ENCODE assay signal across 8 cellular contexts in genomic region chr11:6418958-6419611, GRCh38. TPM values are rescaled to one million over a fixed set of nuclear protein-coding genes. Genes with fewer than 3 reads are reported as not detected.
DNase-seq lines count a peak whose midpoint lies in the region; ATAC-seq and TF ChIP-seq lines count a peak whose summit lies in the region.

Gene APBB1 (minus strand): TSS chr11:6419094. CDS start chr11:6411347, 7,747 bp downstream.

- no peak within 1 kb of the TSS for H2AK5ac ChIP-seq in mesenchymal stem cell (ENCODE audit: low read length, severe bottlenecking)

- peak within 1 kb of the TSS; percentile 89 for H4K8ac ChIP-seq in mesenchymal stem cell (ENCODE audit: low read length)

- peaks cover 30% of the 10 kb centered on the region for H3K27me3 ChIP-seq in DND-41 (ENCODE audit: insufficient read depth, low read length, poor library complexity)
- H3K27me3 ChIP-seq in mesenchymal stem cell (ENCODE audit: control insufficient read depth in 1 of 2, insufficient read depth in 1 of 2, low read length in 2 of 2) = peaks cover 0 to 18% of the 10 kb centered on the region in 2 experiments

- H4K91ac ChIP-seq in mesenchymal stem cell (ENCODE audit: low read length) = peak within 1 kb of the TSS; percentile 72

- H3K36me3 Mint-ChIP-seq in activated CD8-positive, alpha-beta memory T cell treated with anti-CD3 and anti-CD28 coated beads, Interleukin-2, amount 10 ng/mL, durations not matched to agents 7 days and 5 days = peaks cover 1% of the 10 kb centered on the region
- peaks cover 3% of the 10 kb centered on the region for H3K36me3 Mint-ChIP-seq in effector memory CD8-positive, alpha-beta T cell (ENCODE audit: insufficient read depth)

- no peak within 1 kb of the TSS for H3K4me3 Mint-ChIP-seq in activated CD8-positive, alpha-beta memory T cell treated with anti-CD3 and anti-CD28 coated beads, Interleukin-2, amount 10 ng/mL, durations not matched to agents 7 days and 5 days
- no peak within 1 kb of the TSS for H3K4me3 Mint-ChIP-seq in effector memory CD8-positive, alpha-beta T cell

- CTCF ChIA-PET in activated CD8-positive, alpha-beta memory T cell treated with anti-CD3 and anti-CD28 coated beads, Interleukin-2, amount 10 ng/mL, durations not matched to agents 7 days and 5 days (lab: Charles Lee) = interaction anchor here (0.7 to 8.3 kb wide), 15 partner anchors 9 to 202 kb away, joined by 3 to 50 read pairs (median 4); partner anchors contain the start of genes ARFIP2, HPX and TIMM10B

- H3K4me1 Mint-ChIP-seq in activated CD8-positive, alpha-beta memory T cell treated with anti-CD3 and anti-CD28 coated beads, Interleukin-2, amount 10 ng/mL, durations not matched to agents 7 days and 5 days = peaks cover 6% of the 10 kb centered on the region
- peaks cover 2 to 3% of the 10 kb centered on the region in 2 donors for H3K4me1 Mint-ChIP-seq in effector memory CD8-positive, alpha-beta T cell (ENCODE audit: low read depth in 2 of 2)

- H3K23ac ChIP-seq in mesenchymal stem cell (ENCODE audit: low read length in 2 of 2) = peak within 1 kb of the TSS in 1 of 2 experiments; percentile 87

- peak within 1 kb of the TSS; percentile 30 for H3K27ac Mint-ChIP-seq in activated CD8-positive, alpha-beta memory T cell treated with anti-CD3 and anti-CD28 coated beads, Interleukin-2, amount 10 ng/mL, durations not matched to agents 7 days and 5 days
- no peak within 1 kb of the TSS for H3K27ac Mint-ChIP-seq in effector memory CD8-positive, alpha-beta T cell

- peaks cover 17% of the 10 kb centered on the region for H3K79me1 ChIP-seq in mesenchymal stem cell (replicated peaks; ENCODE audit: low read length, poor library complexity, severe bottlenecking)

- peak within 1 kb of the TSS in 1 of 2 experiments; percentile 84 for H2BK12ac ChIP-seq in mesenchymal stem cell (ENCODE audit: low read length in 2 of 2)

- H2BK15ac ChIP-seq in mesenchymal stem cell (ENCODE audit: low read depth, poor library complexity, severe bottlenecking) = peak within 1 kb of the TSS; percentile 36

- peak within 1 kb of the TSS in 1 of 2 experiments; percentile 95 for H3K14ac ChIP-seq in mesenchymal stem cell (ENCODE audit: low read length in 2 of 2)

- peak within 1 kb of the TSS; percentile 93 to 98 for H3K18ac ChIP-seq in mesenchymal stem cell (ENCODE audit: low read depth in 1 of 2, low read length in 2 of 2)

- H3K36me3 ChIP-seq in DND-41 (ENCODE audit: insufficient read depth, low read length) = no peaks in the 10 kb centered on the region
- no peaks in the 10 kb centered on the region for H3K36me3 ChIP-seq in mesenchymal stem cell (ENCODE audit: control insufficient read depth in 1 of 2, insufficient read depth in 2 of 2, low read depth in 1 of 2, low read length in 2 of 2)

- H3K9ac ChIP-seq in DND-41 (ENCODE audit: low read depth, low read length) (peak within 1 kb of the TSS; percentile 60; the same call in 1 of the 2 replicates), mesenchymal stem cell (ENCODE audit: low read length) (peak within 1 kb of the TSS; percentile 90)

- H3K27ac ChIP-seq in DND-41 (ENCODE audit: low read length) (peak within 1 kb of the TSS; percentile 15; the same call in 1 of the 2 replicates), mesenchymal stem cell (ENCODE audit: low read length, poor library complexity, severe bottlenecking) (peak within 1 kb of the TSS; percentile 12)

- H4K20me1 ChIP-seq in DND-41 (ENCODE audit: insufficient read depth, low read length) = no peaks in the 10 kb centered on the region; the same call in 1 of the 2 replicates

- H2AFZ ChIP-seq in DND-41 (ENCODE audit: low read depth, low read length) (peak within 1 kb of the TSS; percentile 76), mesenchymal stem cell (ENCODE audit: low read depth, low read length) (peak within 1 kb of the TSS; percentile 99)

- H3K27me3 Mint-ChIP-seq in activated CD8-positive, alpha-beta memory T cell treated with anti-CD3 and anti-CD28 coated beads, Interleukin-2, amount 10 ng/mL, durations not matched to agents 7 days and 5 days = peaks cover 27% of the 10 kb centered on the region
- H3K27me3 Mint-ChIP-seq in effector memory CD8-positive, alpha-beta T cell = peaks cover 24 to 25% of the 10 kb centered on the region in 2 donors

- H3K9me3 Mint-ChIP-seq in activated CD8-positive, alpha-beta memory T cell treated with anti-CD3 and anti-CD28 coated beads, Interleukin-2, amount 10 ng/mL, durations not matched to agents 7 days and 5 days (ENCODE audit: low read depth) = no peaks in the 10 kb centered on the region
- H3K9me3 Mint-ChIP-seq in effector memory CD8-positive, alpha-beta T cell = no peaks in the 10 kb centered on the region

- DNase-seq in DND-41 (peak; percentile 48), HCEC 1CT (peak; percentile 54), NCI-H510A (lab: John Stamatoyannopoulos, UW) (peak; percentile 16), mesenchymal stem cell (peak; percentile 64)
- DNase-seq in activated CD8-positive, alpha-beta memory T cell treated with anti-CD3 and anti-CD28 coated beads, Interleukin-2, amount 10 ng/mL, durations not matched to agents 7 days and 5 days = peak; percentile 72
- peak; percentile 59 to 72 (median 71) for DNase-seq in effector memory CD8-positive, alpha-beta T cell
- DNase-seq in stimulated activated CD4-positive, alpha-beta T cell treated with anti-CD3 and anti-CD28 coated beads, TNF-alpha, amount 100 ng/mL, for 48 hours (ENCODE audit: low read depth in 3 of 3) = peak; percentile 31 to 75 (median 32)

- no peak for TF ChIP-seq CTCF in DND-41 (IDR thresholded peaks at IDR 0.05; ENCODE audit: borderline replicate concordance, extremely low read depth, low read length, poor library complexity, severe bottlenecking)

- peak within 1 kb of the TSS; percentile 68 for H2BK5ac ChIP-seq in mesenchymal stem cell (ENCODE audit: low read depth, low read length, poor library complexity, severe bottlenecking)

- H3K4me2 ChIP-seq in DND-41 (ENCODE audit: insufficient read depth, low read length) = peak within 1 kb of the TSS; percentile 72
- H3K4me2 ChIP-seq in mesenchymal stem cell (ENCODE audit: low read length, poor library complexity, severe bottlenecking) = peak within 1 kb of the TSS; percentile 84

- peak; percentile 66 for ATAC-seq in DND-41 (ENCODE audit: insufficient read depth, low read depth)
- peak; percentile 79 for ATAC-seq in activated CD8-positive, alpha-beta memory T cell treated with anti-CD3 and anti-CD28 coated beads, Interleukin-2, amount 10 ng/mL, durations not matched to agents 7 days and 5 days
- ATAC-seq in effector memory CD8-positive, alpha-beta T cell (replicated peaks) = peak; percentile 84
- ATAC-seq in GM18520 (IDR thresholded peaks at IDR 0.05; ENCODE audit: unreplicated experiment) = no peak

- peaks cover 6% of the 10 kb centered on the region; the same call in 1 of the 2 replicates for H3K4me1 ChIP-seq in DND-41 (ENCODE audit: insufficient read depth, low read length)
- peaks cover 6% of the 10 kb centered on the region for H3K4me1 ChIP-seq in mesenchymal stem cell (ENCODE audit: control insufficient read depth, insufficient read depth, low read depth, low read length)

- no peaks in the 10 kb centered on the region for H3K79me2 ChIP-seq in DND-41 (ENCODE audit: insufficient read depth, low read length)

- H3K4me3 ChIP-seq in DND-41 (ENCODE audit: low read depth in 1 of 2, low read length in 2 of 2) (peak within 1 kb of the TSS; percentile 29 to 59; a peak in 3 of 4 replicates), mesenchymal stem cell (ENCODE audit: insufficient read depth in 1 of 2, low read depth in 1 of 2, low read length in 2 of 2) (peak within 1 kb of the TSS; percentile 80 to 98)

- no peaks in the 10 kb centered on the region for H3K9me3 ChIP-seq in DND-41 (ENCODE audit: insufficient read depth, low read length, severe bottlenecking)
- no peaks in the 10 kb centered on the region for H3K9me3 ChIP-seq in mesenchymal stem cell (ENCODE audit: control insufficient read depth, low read length)

- peak within 1 kb of the TSS; percentile 81 for H2BK120ac ChIP-seq in mesenchymal stem cell (ENCODE audit: low read depth, low read length)

- peak within 1 kb of the TSS; percentile 69 to 82 for H3K4ac ChIP-seq in mesenchymal stem cell (ENCODE audit: low read depth in 1 of 2, low read length in 2 of 2)

- under 1% methylated on average over 62 of the region's 79 CpGs for WGBS in mesenchymal stem cell

RNA-seq across cellular contexts. Expression of gene APBB1, which starts in this region (rescaled TPM):
- total RNA-seq in activated CD8-positive, alpha-beta memory T cell treated with anti-CD3 and anti-CD28 coated beads, Interleukin-2, amount 10 ng/mL, durations not matched to agents 7 days and 5 days = 10 to 100 TPM; 38.7 to 43.4 TPM
- 21.2 TPM for polyA plus RNA-seq in mesenchymal stem cell (2013, experiment 1 of 2)
- 19.9 TPM for polyA plus RNA-seq in mesenchymal stem cell (2013, experiment 2 of 2)

Comparison
In these comparisons a context has a peak if more than half of its experiments do, and no peak if none do; other contexts are left out.
1. DNase-seq: peak in every context shown above with its lines; median percentile 72 in activated CD8-positive, alpha-beta memory T cell treated with anti-CD3 and anti-CD28 coated beads, Interleukin-2, amount 10 ng/mL, durations not matched to agents 7 days and 5 days; 71 in effector memory CD8-positive, alpha-beta T cell; 64 in mesenchymal stem cell; 54 in HCEC 1CT; 48 in DND-41; 32 in stimulated activated CD4-positive, alpha-beta T cell treated with anti-CD3 and anti-CD28 coated beads, TNF-alpha, amount 100 ng/mL, for 48 hours; 16 in NCI-H510A.